Comparison of ENCODE assay signal across 1 cellular context in genomic region chr9:128551652-128552152, GRCh38.
TF ChIP-seq lines count a peak whose summit lies in the region.

No MANE protein-coding gene starts in this region.

TF ChIP-seq in GM12878, 131 proteins besides CTCF, POLR2A, EP300 and RAD21 (continued from another document):
- TF ChIP-seq EED (IDR thresholded peaks at IDR 0.05; ENCODE audit: low read depth): 0 out of 2 replicates have a peak, but pooled peaks have one; percentile 20
